21 cellular contexts compared by ENCODE assay signal in the genomic region with DNA sequence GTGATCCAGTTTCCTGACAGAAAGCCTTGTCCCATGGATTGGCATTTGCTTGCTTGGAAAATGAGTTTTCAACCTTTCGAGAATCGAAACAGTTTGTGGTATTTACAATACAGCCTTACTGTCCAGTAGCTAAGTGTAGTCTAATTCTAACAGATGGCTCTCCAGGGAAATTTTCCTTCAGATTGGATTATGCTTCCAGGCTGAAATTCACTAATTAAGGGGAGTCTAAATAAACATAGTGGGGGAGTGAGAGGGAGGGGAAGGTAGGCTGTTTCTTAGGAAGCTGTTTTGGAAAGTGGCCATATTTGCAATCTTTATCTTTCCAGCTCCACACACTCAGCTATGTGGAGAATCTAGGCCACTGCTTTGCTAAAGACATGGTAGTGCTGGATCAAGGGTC.
DNase-seq lines count a peak whose midpoint lies in the region; ATAC-seq, FAIRE-seq and TF ChIP-seq lines count a peak whose summit lies in the region.
"Had no signal": no experiment of that assay in that cellular context is flagged by ENCODE, and none has a peak within 500 bp of the region (broad histone marks: within the 10 kb centered on the region; RNA-seq: fewer than 3 reads in every experiment).

No MANE protein-coding gene starts in this region.

- H3K36me3 ChIP-seq in SK-N-SH (replicated peaks in 1 of 2; ENCODE audit: control insufficient read depth in 1 of 2, insufficient read depth in 2 of 2, low read length in 1 of 2) (no peaks in the 10 kb centered on the region), smooth muscle cell (ENCODE audit: low read depth) (no peaks in the 10 kb centered on the region)
- H3K36me3 ChIP-seq: BLaER1, SJCRH30 had no signal

- no peak for ATAC-seq in SK-N-SH treated with all-trans-retinoic acid at 6 μM for 48 hours
- ATAC-seq in activated T-cell treated with anti-CD3 and anti-CD28 coated beads, Interleukin-2, amount 50 U/mL, for 72 hours (replicated peaks in 1 of 2), result no peak
- ATAC-seq: PC-3, Right ventricle myocardium inferior had no signal

- H3K27me3 ChIP-seq in SK-N-SH (ENCODE audit: insufficient read depth) (no peaks in the 10 kb centered on the region), smooth muscle cell (ENCODE audit: low read depth) (no peaks in the 10 kb centered on the region)
- H3K27me3 ChIP-seq: BLaER1, SJCRH30 had no signal

- H3K27me3 Mint-ChIP-seq in activated T-cell treated with anti-CD3 and anti-CD28 coated beads, Interleukin-2, amount 50 U/mL, for 72 hours (ENCODE audit: low read depth), result peaks cover 30% of the 10 kb centered on the region

- H3K9me3 ChIP-seq in SK-N-SH (no peaks in the 10 kb centered on the region), smooth muscle cell (replicated peaks; ENCODE audit: low read depth) (no peaks in the 10 kb centered on the region)
- H3K9me3 ChIP-seq: SJCRH30 had no signal

- H3K27ac ChIP-seq in SK-N-SH (ENCODE audit: low read depth in 2 of 2, low read length in 1 of 2), result no peak overlapping the region
- H3K27ac ChIP-seq in smooth muscle cell (ENCODE audit: low read depth), result no peak overlapping the region
- H3K27ac ChIP-seq: BLaER1, SJCRH30 had no signal

- no peaks in the 10 kb centered on the region for H3K9me2 ChIP-seq in SK-N-SH

- no peaks in the 10 kb centered on the region for H3K79me2 ChIP-seq in SK-N-SH (ENCODE audit: insufficient read depth)
- H3K79me2 ChIP-seq in smooth muscle cell (ENCODE audit: low read depth), result no peaks in the 10 kb centered on the region

- H3F3A ChIP-seq in SK-N-SH (replicated peaks; ENCODE audit: insufficient read depth) (no peaks in the 10 kb centered on the region), smooth muscle cell (ENCODE audit: low read depth) (no peaks in the 10 kb centered on the region)

- H3K27ac Mint-ChIP-seq in activated T-cell treated with anti-CD3 and anti-CD28 coated beads, Interleukin-2, amount 50 U/mL, for 72 hours, result no peak overlapping the region
- H3K27ac Mint-ChIP-seq: CD4-positive, alpha-beta T cell had no signal

- H3K9ac ChIP-seq in SK-N-SH, result no peak overlapping the region
- H3K9ac ChIP-seq in smooth muscle cell (ENCODE audit: low read depth), result no peak overlapping the region
- H3K9ac ChIP-seq: BLaER1 had no signal

- H2AFZ ChIP-seq in SK-N-SH (ENCODE audit: low read depth), result no peak overlapping the region
- no peak overlapping the region for H2AFZ ChIP-seq in smooth muscle cell (ENCODE audit: low read depth)

- no peak overlapping the region for H3K4me3 ChIP-seq in SK-N-SH (ENCODE audit: low read depth in 2 of 2, low read length in 1 of 2)
- H3K4me3 ChIP-seq in smooth muscle cell, result no peak overlapping the region
- H3K4me3 ChIP-seq: BLaER1, SJCRH30 had no signal

- H3K4me2 ChIP-seq in SK-N-SH (no peak overlapping the region), smooth muscle cell (peak overlapping the region; percentile 18)
- H3K4me2 ChIP-seq: BLaER1 had no signal

- no peak for TF ChIP-seq EP300 in SK-N-SH (IDR thresholded peaks at IDR 0.05; ENCODE audit: borderline replicate concordance in 1 of 2, low read depth in 1 of 2, low read length in 1 of 2)

- H4K20me1 ChIP-seq in SK-N-SH (ENCODE audit: insufficient read depth) (no peaks in the 10 kb centered on the region), smooth muscle cell (ENCODE audit: low read depth) (no peaks in the 10 kb centered on the region)
- H4K20me1 ChIP-seq: BLaER1 had no signal

- POLR2A ChIA-PET in SK-N-SH (lab: Yijun Ruan, JAX), result no interaction called here

- H3K4me3 Mint-ChIP-seq in activated T-cell treated with anti-CD3 and anti-CD28 coated beads, Interleukin-2, amount 50 U/mL, for 72 hours, result no peak overlapping the region
- H3K4me3 Mint-ChIP-seq: CD4-positive, alpha-beta T cell had no signal

- CTCF ChIA-PET in SK-N-SH (lab: Yijun Ruan, JAX), result interaction anchor here (0.7 to 1.1 kb wide), 4 partner anchors 14 to 332 kb away, joined by 3 to 5 read pairs (median 4); no protein-coding TSS in a partner anchor

- WGBS in SK-N-SH (ENCODE audit: low lambda C conversion rate), result 33% methylated on average over 2 of the region's 2 CpGs
- WGBS in smooth muscle cell (ENCODE audit: low lambda C conversion rate), result 77% methylated on average over 2 of the region's 2 CpGs

- no peaks in the 10 kb centered on the region for H3K36me3 Mint-ChIP-seq in activated T-cell treated with anti-CD3 and anti-CD28 coated beads, Interleukin-2, amount 50 U/mL, for 72 hours (ENCODE audit: insufficient read depth in 2 of 2)

- no peaks in the 10 kb centered on the region for H3K4me1 Mint-ChIP-seq in activated T-cell treated with anti-CD3 and anti-CD28 coated beads, Interleukin-2, amount 50 U/mL, for 72 hours (ENCODE audit: low read depth)

- FAIRE-seq in endometrium (lab: Jason Lieb, UNC), result peak; percentile 66
- FAIRE-seq: D721Med, GM18507 had no signal

- H3K4me1 ChIP-seq in SK-N-SH (ENCODE audit: control insufficient read depth in 1 of 2, insufficient read depth in 2 of 2, low read depth in 1 of 2, low read length in 1 of 2), result no peaks in the 10 kb centered on the region; a peak in 1 of 4 replicates
- no peaks in the 10 kb centered on the region for H3K4me1 ChIP-seq in smooth muscle cell (ENCODE audit: low read depth)
- H3K4me1 ChIP-seq: BLaER1, SJCRH30 had no signal

- TF ChIP-seq CTCF in SK-N-SH (IDR thresholded peaks at IDR 0.05) (no peak), smooth muscle cell (IDR thresholded peaks at IDR 0.05; ENCODE audit: borderline replicate concordance, insufficient read depth, poor library complexity, severe bottlenecking) (no peak)

- peaks cover 0 to 1% of the 10 kb centered on the region in 2 donors for H3K9me3 Mint-ChIP-seq in activated T-cell treated with anti-CD3 and anti-CD28 coated beads, Interleukin-2, amount 50 U/mL, for 72 hours

- no peak for DNase-seq in SK-N-SH
- peak; percentile 86 for DNase-seq in NCI-H82 (lab: John Stamatoyannopoulos, UW)
- no peak for DNase-seq in smooth muscle cell (lab: John Stamatoyannopoulos, UW; ENCODE audit: unreplicated experiment)
- DNase-seq in activated T-cell treated with anti-CD3 and anti-CD28 coated beads, Interleukin-2, amount 50 U/mL, for 72 hours, result no peak
- DNase-seq in activated CD4-positive, alpha-beta T cell treated with anti-CD3 and anti-CD28 coated beads, Interleukin-2, amount 50 U/mL, for 48 hours, result no peak
- DNase-seq: CD4-positive, alpha-beta T cell; H7; KBM-7; MV-4-11; NCI-H2029; NCI-H226; NCI-H510A; NK-92 treated with Interleukin-12 subunit alpha and Interleukin-12 subunit beta, amount 100 ng/mL, for 24 hours; PC-3; SJCRH30 had no signal

- TF ChIP-seq RAD21 in SK-N-SH (IDR thresholded peaks at IDR 0.05; ENCODE audit: low read length), result no peak

TF ChIP-seq in SK-N-SH treated with all-trans-retinoic acid at 6 μM for 48 hours, 23 proteins besides CTCF, POLR2A, EP300 and RAD21 (continues in another document):
- TF ChIP-seq RARB (CRISPR knock-in tag; IDR thresholded peaks at IDR 0.05) (no peak), ZNF8 (CRISPR knock-in tag; IDR thresholded peaks at IDR 0.05) (no peak), ISL1 (CRISPR knock-in tag; IDR thresholded peaks at IDR 0.05) (peak; percentile 66)
- TF ChIP-seq, protein P1, sequence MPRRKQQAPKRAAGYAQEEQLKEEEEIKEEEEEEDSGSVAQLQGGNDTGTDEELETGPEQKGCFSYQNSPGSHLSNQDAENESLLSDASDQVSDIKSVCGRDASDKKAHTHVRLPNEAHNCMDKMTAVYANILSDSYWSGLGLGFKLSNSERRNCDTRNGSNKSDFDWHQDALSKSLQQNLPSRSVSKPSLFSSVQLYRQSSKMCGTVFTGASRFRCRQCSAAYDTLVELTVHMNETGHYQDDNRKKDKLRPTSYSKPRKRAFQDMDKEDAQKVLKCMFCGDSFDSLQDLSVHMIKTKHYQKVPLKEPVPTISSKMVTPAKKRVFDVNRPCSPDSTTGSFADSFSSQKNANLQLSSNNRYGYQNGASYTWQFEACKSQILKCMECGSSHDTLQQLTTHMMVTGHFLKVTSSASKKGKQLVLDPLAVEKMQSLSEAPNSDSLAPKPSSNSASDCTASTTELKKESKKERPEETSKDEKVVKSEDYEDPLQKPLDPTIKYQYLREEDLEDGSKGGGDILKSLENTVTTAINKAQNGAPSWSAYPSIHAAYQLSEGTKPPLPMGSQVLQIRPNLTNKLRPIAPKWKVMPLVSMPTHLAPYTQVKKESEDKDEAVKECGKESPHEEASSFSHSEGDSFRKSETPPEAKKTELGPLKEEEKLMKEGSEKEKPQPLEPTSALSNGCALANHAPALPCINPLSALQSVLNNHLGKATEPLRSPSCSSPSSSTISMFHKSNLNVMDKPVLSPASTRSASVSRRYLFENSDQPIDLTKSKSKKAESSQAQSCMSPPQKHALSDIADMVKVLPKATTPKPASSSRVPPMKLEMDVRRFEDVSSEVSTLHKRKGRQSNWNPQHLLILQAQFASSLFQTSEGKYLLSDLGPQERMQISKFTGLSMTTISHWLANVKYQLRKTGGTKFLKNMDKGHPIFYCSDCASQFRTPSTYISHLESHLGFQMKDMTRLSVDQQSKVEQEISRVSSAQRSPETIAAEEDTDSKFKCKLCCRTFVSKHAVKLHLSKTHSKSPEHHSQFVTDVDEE (CRISPR knock-in tag; IDR thresholded peaks at IDR 0.05), result 0 out of 2 replicates have a peak, but pooled peaks have one; percentile 42

TF ChIP-seq in SK-N-SH, 30 proteins besides CTCF, POLR2A, EP300 and RAD21 (continues in another document):
- TF ChIP-seq YY1 (IDR thresholded peaks at IDR 0.05; ENCODE audit: low read depth), result no peak
- TF ChIP-seq TEAD4 (IDR thresholded peaks at IDR 0.05; ENCODE audit: borderline replicate concordance, insufficient read depth), result no peak
- TF ChIP-seq FOXJ3 (CRISPR knock-in tag; IDR thresholded peaks at IDR 0.05), result no peak
- TF ChIP-seq NRF1 (IDR thresholded peaks at IDR 0.05; ENCODE audit: low read depth, low read length), result no peak
- TF ChIP-seq, protein P2, sequence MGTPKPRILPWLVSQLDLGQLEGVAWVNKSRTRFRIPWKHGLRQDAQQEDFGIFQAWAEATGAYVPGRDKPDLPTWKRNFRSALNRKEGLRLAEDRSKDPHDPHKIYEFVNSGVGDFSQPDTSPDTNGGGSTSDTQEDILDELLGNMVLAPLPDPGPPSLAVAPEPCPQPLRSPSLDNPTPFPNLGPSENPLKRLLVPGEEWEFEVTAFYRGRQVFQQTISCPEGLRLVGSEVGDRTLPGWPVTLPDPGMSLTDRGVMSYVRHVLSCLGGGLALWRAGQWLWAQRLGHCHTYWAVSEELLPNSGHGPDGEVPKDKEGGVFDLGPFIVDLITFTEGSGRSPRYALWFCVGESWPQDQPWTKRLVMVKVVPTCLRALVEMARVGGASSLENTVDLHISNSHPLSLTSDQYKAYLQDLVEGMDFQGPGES (IDR thresholded peaks at IDR 0.05; ENCODE audit: low read depth, low read length), result no peak
- TF ChIP-seq MEF2A (IDR thresholded peaks at IDR 0.05; ENCODE audit: borderline replicate concordance, low read depth), result no peak
- TF ChIP-seq, protein P3, sequence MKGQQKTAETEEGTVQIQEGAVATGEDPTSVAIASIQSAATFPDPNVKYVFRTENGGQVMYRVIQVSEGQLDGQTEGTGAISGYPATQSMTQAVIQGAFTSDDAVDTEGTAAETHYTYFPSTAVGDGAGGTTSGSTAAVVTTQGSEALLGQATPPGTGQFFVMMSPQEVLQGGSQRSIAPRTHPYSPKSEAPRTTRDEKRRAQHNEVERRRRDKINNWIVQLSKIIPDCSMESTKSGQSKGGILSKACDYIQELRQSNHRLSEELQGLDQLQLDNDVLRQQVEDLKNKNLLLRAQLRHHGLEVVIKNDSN (IDR thresholded peaks at IDR 0.05; ENCODE audit: borderline replicate concordance, low read depth), result no peak
